ENCODE assay signal across 30 cellular contexts in the genomic region with DNA sequence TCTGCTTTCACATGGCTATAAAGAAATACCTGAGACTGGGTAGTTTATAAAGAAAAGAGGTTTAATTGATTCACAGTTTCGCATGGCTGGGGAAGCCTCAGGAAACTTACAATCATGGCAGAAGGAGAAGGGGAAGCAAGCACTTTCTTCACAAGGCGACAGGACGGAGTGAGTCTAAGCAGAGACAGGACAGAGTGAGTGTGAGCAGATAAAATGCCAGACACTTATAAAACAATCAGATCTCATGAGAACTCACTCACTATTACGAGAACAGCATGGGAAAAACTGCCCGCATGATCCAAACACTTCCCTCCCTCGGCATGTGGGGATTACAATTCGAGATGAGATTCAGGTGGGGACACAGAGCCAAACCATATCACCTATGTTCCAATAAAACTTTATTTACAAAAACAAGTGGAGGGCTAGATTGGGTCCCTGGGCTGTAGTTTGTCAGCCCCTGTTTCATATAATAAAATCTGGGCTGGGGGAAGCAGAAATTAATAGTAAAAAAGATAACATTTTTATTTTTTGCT. TPM values are rescaled to one million over a fixed set of nuclear protein-coding genes. Genes with fewer than 3 reads are reported as not detected.
"Had no signal": no experiment of that assay in that cellular context is flagged by ENCODE, and none has a peak within 500 bp of the region (broad histone marks: within the 10 kb centered on the region; RNA-seq: fewer than 3 reads in every experiment).

No MANE protein-coding gene starts in this region.

- DNase-seq: activated B cell treated with CpG ODN at 0.5 μM for 24 hours; activated CD4-positive, alpha-beta T cell treated with anti-CD3 and anti-CD28 coated beads for 36 hours; activated CD4-positive, alpha-beta T cell treated with anti-CD3 and anti-CD28 coated beads, Interleukin-2, amount 50 U/mL, for 4 hours; activated CD8-positive, alpha-beta memory T cell treated with anti-CD3 and anti-CD28 coated beads for 24 hours; activated CD8-positive, alpha-beta memory T cell treated with anti-CD3 and anti-CD28 coated beads, Interleukin-2, amount 50 U/mL, for 4 hours; activated naive CD4-positive, alpha-beta T cell treated with Interleukin-2 at 50 U/mL for 16 hours; activated naive CD8-positive, alpha-beta T cell treated with anti-CD3 and anti-CD28 coated beads for 36 hours; activated T-cell treated with anti-CD3 and anti-CD28 coated beads, Interleukin-2, amount 50 U/mL, for 24 hours; colonic mucosa; dorsolateral prefrontal cortex; effector memory CD8-positive, alpha-beta T cell; heart right ventricle; lower lobe of right lung; naive thymus-derived CD4-positive, alpha-beta T cell; stimulated activated CD4-positive, alpha-beta T cell treated with anti-CD3 and anti-CD28 coated beads, Interleukin-1b, Interleukin-23, amount 100 ng/mL, for 48 hours; substantia nigra; T1000; thyroid gland had no signal

- H3K4me1 Mint-ChIP-seq: activated B cell treated with CpG ODN at 0.5 μM for 24 hours; activated CD4-positive, alpha-beta T cell treated with anti-CD3 and anti-CD28 coated beads for 36 hours; activated naive CD8-positive, alpha-beta T cell treated with anti-CD3 and anti-CD28 coated beads for 36 hours; naive thymus-derived CD4-positive, alpha-beta T cell had no signal

- FAIRE-seq: astrocyte, keratinocyte had no signal

- H3K4me3 Mint-ChIP-seq: activated B cell treated with CpG ODN at 0.5 μM for 24 hours; activated CD4-positive, alpha-beta T cell treated with anti-CD3 and anti-CD28 coated beads for 36 hours; activated naive CD8-positive, alpha-beta T cell treated with anti-CD3 and anti-CD28 coated beads for 36 hours; activated T-cell treated with anti-CD3 and anti-CD28 coated beads, Interleukin-2, amount 50 U/mL, for 24 hours; effector memory CD8-positive, alpha-beta T cell; naive thymus-derived CD4-positive, alpha-beta T cell; stimulated activated naive CD8-positive, alpha-beta T cell treated with anti-CD3 and anti-CD28 coated beads, Interleukin-15, Interleukin-2, amounts not matched to agents 100 ng/mL and 50 ng/mL, for 24 hours; T-helper 1 cell treated with Interleukin-12 subunit alpha and Interleukin-12 subunit beta and Interleukin-4 antibody, amounts not matched to agents 30 μg/mL and 1 μg/mL, for 36 hours had no signal

- H3K27ac Mint-ChIP-seq: activated B cell treated with CpG ODN at 0.5 μM for 24 hours; activated CD4-positive, alpha-beta T cell treated with anti-CD3 and anti-CD28 coated beads for 36 hours; activated naive CD8-positive, alpha-beta T cell treated with anti-CD3 and anti-CD28 coated beads for 36 hours; activated T-cell treated with anti-CD3 and anti-CD28 coated beads, Interleukin-2, amount 50 U/mL, for 24 hours; effector memory CD8-positive, alpha-beta T cell; naive thymus-derived CD4-positive, alpha-beta T cell; stimulated activated naive CD8-positive, alpha-beta T cell treated with anti-CD3 and anti-CD28 coated beads, Interleukin-15, Interleukin-2, amounts not matched to agents 100 ng/mL and 50 ng/mL, for 24 hours; T-helper 1 cell treated with Interleukin-12 subunit alpha and Interleukin-12 subunit beta and Interleukin-4 antibody, amounts not matched to agents 30 μg/mL and 1 μg/mL, for 36 hours had no signal

- H3K4me3 ChIP-seq: colonic mucosa, dorsolateral prefrontal cortex, esophagus muscularis mucosa, gastroesophageal sphincter, heart right ventricle, lower lobe of right lung, prostate gland, right atrium auricular region, thyroid gland had no signal

- H3K9me3 ChIP-seq: colonic mucosa, esophagus muscularis mucosa, gastroesophageal sphincter, heart right ventricle, lower lobe of right lung, prostate gland, right atrium auricular region, thyroid gland had no signal

- ATAC-seq: activated CD4-positive, alpha-beta T cell treated with anti-CD3 and anti-CD28 coated beads for 36 hours; effector memory CD8-positive, alpha-beta T cell; gastroesophageal sphincter; heart right ventricle; lower lobe of right lung; naive thymus-derived CD4-positive, alpha-beta T cell had no signal

- H3K36me3 Mint-ChIP-seq: activated naive CD8-positive, alpha-beta T cell treated with anti-CD3 and anti-CD28 coated beads for 36 hours; naive thymus-derived CD4-positive, alpha-beta T cell had no signal

- H3K36me3 ChIP-seq: colonic mucosa, esophagus muscularis mucosa, gastroesophageal sphincter, heart right ventricle, lower lobe of right lung, prostate gland, right atrium auricular region, thyroid gland had no signal

- H3K27ac ChIP-seq: colonic mucosa, dorsolateral prefrontal cortex, esophagus muscularis mucosa, gastroesophageal sphincter, heart right ventricle, lower lobe of right lung, prostate gland, right atrium auricular region, thyroid gland had no signal

- H3K9me3 Mint-ChIP-seq: activated B cell treated with CpG ODN at 0.5 μM for 24 hours; activated naive CD8-positive, alpha-beta T cell treated with anti-CD3 and anti-CD28 coated beads for 36 hours; activated T-cell treated with anti-CD3 and anti-CD28 coated beads, Interleukin-2, amount 50 U/mL, for 24 hours; effector memory CD8-positive, alpha-beta T cell; stimulated activated naive CD8-positive, alpha-beta T cell treated with anti-CD3 and anti-CD28 coated beads, Interleukin-15, Interleukin-2, amounts not matched to agents 100 ng/mL and 50 ng/mL, for 24 hours; T-helper 1 cell treated with Interleukin-12 subunit alpha and Interleukin-12 subunit beta and Interleukin-4 antibody, amounts not matched to agents 30 μg/mL and 1 μg/mL, for 36 hours had no signal

- H3K27me3 ChIP-seq: colonic mucosa, dorsolateral prefrontal cortex, esophagus muscularis mucosa, gastroesophageal sphincter, heart right ventricle, right atrium auricular region, thyroid gland had no signal

- H3K4me1 ChIP-seq: colonic mucosa, gastroesophageal sphincter, heart right ventricle, lower lobe of right lung, prostate gland, right atrium auricular region had no signal

RNA-seq across cellular contexts. Expression of a gene that starts 37.1 kb away (rescaled TPM):
- total RNA-seq: activated B cell treated with CpG ODN at 0.5 μM for 24 hours; activated naive CD8-positive, alpha-beta T cell treated with anti-CD3 and anti-CD28 coated beads for 36 hours; astrocyte; colonic mucosa; dorsolateral prefrontal cortex; esophagus muscularis mucosa; gastroesophageal sphincter; heart right ventricle; lower lobe of right lung; mesenteric fat pad; naive thymus-derived CD4-positive, alpha-beta T cell; osteocyte; prostate gland; right atrium auricular region; skeletal muscle tissue; ureter had no signal
- polyA plus RNA-seq: heart right ventricle; keratinocyte; naive thymus-derived CD4-positive, alpha-beta T cell had no signal

RNA-seq across cellular contexts. Expression of a gene that starts 46.7 kb away (rescaled TPM):
- total RNA-seq: activated B cell treated with CpG ODN at 0.5 μM for 24 hours; activated CD4-positive, alpha-beta T cell treated with anti-CD3 and anti-CD28 coated beads for 36 hours; activated naive CD8-positive, alpha-beta T cell treated with anti-CD3 and anti-CD28 coated beads for 36 hours; astrocyte; colonic mucosa; esophagus muscularis mucosa; heart right ventricle; lower lobe of right lung; mesenteric fat pad; naive thymus-derived CD4-positive, alpha-beta T cell; osteocyte; prostate gland; right atrium auricular region; thyroid gland; ureter had no signal
- polyA plus RNA-seq: heart right ventricle; keratinocyte; naive thymus-derived CD4-positive, alpha-beta T cell had no signal

RNA-seq across cellular contexts. Expression of a gene that starts 59.9 kb away (rescaled TPM):
- polyA plus RNA-seq: naive thymus-derived CD4-positive, alpha-beta T cell had no signal
